In genomic region chr12:28027328-28027727, GRCh38 we compare ENCODE assay signal across 1 cellular context.
TF ChIP-seq lines count a peak whose summit lies in the region.

No MANE protein-coding gene starts in this region.

TF ChIP-seq in K562, 482 proteins besides CTCF, POLR2A, EP300 and RAD21 (continues in another document):
- TF ChIP-seq ZNF592 (IDR thresholded peaks at IDR 0.05) (peak; percentile 30; the same call in 1 of the 2 replicates), ZFX (CRISPR knock-in tag; IDR thresholded peaks at IDR 0.05) (no peak), HIVEP1 (CRISPR knock-in tag; IDR thresholded peaks at IDR 0.05) (no peak), NONO (IDR thresholded peaks at IDR 0.05; ENCODE audit: low read depth in 2 of 2, low read length in 1 of 2) (no peak), CBFB (CRISPR knock-in tag; IDR thresholded peaks at IDR 0.05) (no peak), ZNF551 (CRISPR knock-in tag; IDR thresholded peaks at IDR 0.05) (no peak), ZNF232 (CRISPR knock-in tag; IDR thresholded peaks at IDR 0.05) (no peak), HMGN3 (IDR thresholded peaks at IDR 0.05; ENCODE audit: borderline replicate concordance, extremely low read depth, insufficient read length, low read depth, low read length) (no peak), ZNF507 (tag; conservative IDR thresholded peaks at IDR 0.05) (no peak), MCM3 (IDR thresholded peaks at IDR 0.05) (no peak), CC2D1A (IDR thresholded peaks at IDR 0.05) (no peak), MXI1 (IDR thresholded peaks at IDR 0.05; ENCODE audit: low read depth, low read length) (no peak), ZBTB11 (CRISPR knock-in tag; IDR thresholded peaks at IDR 0.05) (no peak), MED1 (CRISPR knock-in tag; IDR thresholded peaks at IDR 0.05; ENCODE audit: borderline replicate concordance) (no peak), CUX1 (CRISPR knock-in tag; IDR thresholded peaks at IDR 0.05) (no peak), ELF1 (tag; IDR thresholded peaks at IDR 0.05) (no peak), GABPA (tag; conservative IDR thresholded peaks at IDR 0.05; ENCODE audit: low read depth) (no peak), EGR1 (conservative IDR thresholded peaks at IDR 0.05) (no peak), BRCA1 (IDR thresholded peaks at IDR 0.05) (no peak), BRCA1 (CRISPR knock-in tag; IDR thresholded peaks at IDR 0.05) (no peak), RBM34 (IDR thresholded peaks at IDR 0.05; ENCODE audit: borderline replicate concordance, insufficient read depth, low read length) (no peak), CBFA2T2 (conservative IDR thresholded peaks at IDR 0.05) (0 out of 2 replicates have a peak, but pooled peaks have one; percentile 5), NFYB (IDR thresholded peaks at IDR 0.05; ENCODE audit: extremely low read depth, insufficient read length) (no peak), ZNF695 (CRISPR knock-in tag; IDR thresholded peaks at IDR 0.05) (no peak), E4F1 (CRISPR knock-in tag; IDR thresholded peaks at IDR 0.05; ENCODE audit: borderline replicate concordance) (no peak), GMEB1 (CRISPR knock-in tag; IDR thresholded peaks at IDR 0.05) (no peak), SRSF1 (IDR thresholded peaks at IDR 0.05; ENCODE audit: low read depth, low read length) (no peak), PRPF4 (IDR thresholded peaks at IDR 0.05; ENCODE audit: insufficient read depth, low read depth, low read length, poor library complexity, severe bottlenecking) (no peak), NCOA2 (IDR thresholded peaks at IDR 0.05; ENCODE audit: partially characterized antibody in 2 of 2) (no peak), JUND (IDR thresholded peaks at IDR 0.05; ENCODE audit: borderline replicate concordance, low read depth, low read length) (no peak), JUND (tag; IDR thresholded peaks at IDR 0.05; ENCODE audit: borderline replicate concordance, low read depth, low read length) (no peak), E2F5 (CRISPR knock-in tag; IDR thresholded peaks at IDR 0.05) (no peak), SMARCA5 (IDR thresholded peaks at IDR 0.05) (no peak), YY1 (IDR thresholded peaks at IDR 0.05; ENCODE audit: borderline replicate concordance in 1 of 3, control insufficient read depth in 1 of 3, extremely low read depth in 1 of 3, insufficient read depth in 3 of 3, insufficient read length in 1 of 3, insufficient replicate concordance in 2 of 3, low read depth in 1 of 3, low read length in 2 of 3) (no peak), PTBP1 (IDR thresholded peaks at IDR 0.05; ENCODE audit: low read depth, low read length) (no peak), MBD1 (CRISPR knock-in tag; IDR thresholded peaks at IDR 0.05) (no peak), KLF16 (IDR thresholded peaks at IDR 0.05) (no peak), KLF10 (CRISPR knock-in tag; IDR thresholded peaks at IDR 0.05) (no peak), MAFK (IDR thresholded peaks at IDR 0.05; ENCODE audit: low read length) (0 out of 2 replicates have a peak, but pooled peaks have one; percentile 3), THRAP3 (IDR thresholded peaks at IDR 0.05; ENCODE audit: borderline replicate concordance) (no peak), ZNF561 (CRISPR knock-in tag; conservative IDR thresholded peaks at IDR 0.05) (no peak), ZNF316 (IDR thresholded peaks at IDR 0.05) (peak; percentile 22; the same call in 1 of the 2 replicates)
